Comparison of ENCODE assay signal across 28 cellular contexts in genomic region chr3:80086426-80086825, GRCh38.
"Had no signal": no experiment of that assay in that cellular context is flagged by ENCODE, and none has a peak within 500 bp of the region (broad histone marks: within the 10 kb centered on the region; RNA-seq: fewer than 3 reads in every experiment).

No MANE protein-coding gene starts in this region.

- H3K9me3 ChIP-seq: colonic mucosa, esophagus muscularis mucosa, esophagus squamous epithelium, gastrocnemius medialis, gastroesophageal sphincter, heart left ventricle, heart right ventricle had no signal

- H3K4me3 ChIP-seq: colonic mucosa, coronary artery, dorsolateral prefrontal cortex, esophagus muscularis mucosa, esophagus squamous epithelium, gastrocnemius medialis, gastroesophageal sphincter, heart left ventricle, heart right ventricle had no signal

- H3K36me3 ChIP-seq: colonic mucosa, esophagus muscularis mucosa, esophagus squamous epithelium, gastrocnemius medialis, gastroesophageal sphincter, heart left ventricle, heart right ventricle had no signal

- H3K27me3 ChIP-seq: colonic mucosa, dorsolateral prefrontal cortex, esophagus muscularis mucosa, esophagus squamous epithelium, foreskin keratinocyte, gastrocnemius medialis, gastroesophageal sphincter, heart left ventricle, heart right ventricle had no signal

- H3K4me1 ChIP-seq: colonic mucosa, esophagus muscularis mucosa, esophagus squamous epithelium, gastrocnemius medialis, gastroesophageal sphincter, heart left ventricle, heart right ventricle had no signal

- FAIRE-seq: colon, endometrium, endothelial cell of umbilical vein, frontal cortex had no signal

- ATAC-seq: effector memory CD8-positive, alpha-beta T cell; esophagus mucosa; foreskin keratinocyte; gastrocnemius medialis; gastroesophageal sphincter; heart left ventricle; heart right ventricle had no signal

- H3K27ac ChIP-seq: colonic mucosa, coronary artery, dorsolateral prefrontal cortex, epithelial cell of prostate, esophagus muscularis mucosa, esophagus squamous epithelium, foreskin keratinocyte, gastrocnemius medialis, gastroesophageal sphincter, heart left ventricle, heart right ventricle had no signal

- DNase-seq: colonic mucosa; cortex of kidney; dermis blood vessel endothelial cell; dorsolateral prefrontal cortex; effector CD4-positive, alpha-beta T cell; effector CD8-positive, alpha-beta T cell; effector memory CD4-positive, alpha-beta T cell; effector memory CD8-positive, alpha-beta T cell; endodermal cell; erythroblast; esophagus squamous epithelium; foreskin fibroblast; foreskin keratinocyte; foreskin melanocyte; gastrocnemius medialis; glutamatergic neuron; head of caudate nucleus; heart left ventricle; heart right ventricle had no signal
